ENCODE assay signal across 8 cellular contexts in the genomic region with DNA sequence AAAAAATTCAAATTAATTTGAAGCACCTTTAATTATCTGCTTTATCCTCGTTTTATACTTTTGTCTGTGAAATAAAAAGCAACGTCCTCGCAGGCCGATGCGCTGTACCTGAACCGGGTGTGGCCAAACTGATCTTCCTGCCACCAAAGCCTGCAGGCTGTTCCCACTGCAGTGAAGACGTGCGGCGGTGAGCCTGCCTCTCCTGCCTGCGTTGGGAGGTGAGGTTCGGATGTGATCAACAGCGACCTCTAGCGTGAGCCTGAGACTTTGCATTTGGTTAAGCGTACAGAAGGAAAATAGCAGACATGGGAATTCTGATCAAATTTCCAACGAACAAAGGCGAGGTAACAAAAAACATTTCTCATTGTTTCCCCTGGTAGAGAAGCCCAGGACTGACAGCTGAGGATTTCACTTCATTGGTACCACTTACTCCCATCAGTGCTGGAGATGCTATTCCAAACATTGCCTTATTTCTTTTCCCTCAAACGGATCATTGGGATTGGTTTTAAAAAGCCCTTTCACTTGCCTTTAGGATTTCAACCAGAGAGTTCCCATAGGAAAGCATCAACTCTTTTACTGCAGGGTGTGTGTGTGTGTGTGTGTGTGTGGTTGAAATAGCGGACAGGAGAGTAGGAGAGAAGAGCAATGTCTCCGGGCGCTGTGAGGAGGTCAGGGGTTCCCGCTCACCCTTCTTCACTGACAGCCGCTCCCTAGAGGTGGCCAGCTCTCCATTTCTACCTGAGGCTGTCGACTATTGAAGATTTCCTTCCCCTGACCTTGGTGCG. TPM values are rescaled to one million over a fixed set of nuclear protein-coding genes. Genes with fewer than 3 reads are reported as not detected.
DNase-seq lines count a peak whose midpoint lies in the region; ATAC-seq and TF ChIP-seq lines count a peak whose summit lies in the region.

No MANE protein-coding gene starts in this region.

- no peak overlapping the region for H3K27ac ChIP-seq in OCI-LY3 (ENCODE audit: low read length)

- DNase-seq in BJ (ENCODE audit: low read depth), result no peak
- peak; percentile 71 for DNase-seq in Jurkat, Clone E6-1 (ENCODE audit: low read depth, low spot score)
- DNase-seq in activated T-cell treated with anti-CD3 and anti-CD28 coated beads for 1 hour (ENCODE audit: low read depth), result peak; percentile 69
- DNase-seq in epithelial cell of proximal tubule (ENCODE audit: low read depth), result no peak
- DNase-seq in naive B cell, result peak; percentile 59
- peak; percentile 58 for DNase-seq in stimulated activated naive B cell treated with anti-CD40 and anti-IgM and Interleukin-4, amounts not matched to agents 10 μg/mL and 1 μg/mL and 100 μg/mL, for 72 hours

- no peak overlapping the region for H2AFZ ChIP-seq in OCI-LY3 (ENCODE audit: low read depth, low read length)

- ATAC-seq in GM19351 (IDR thresholded peaks at IDR 0.05; ENCODE audit: unreplicated experiment) (peak; percentile 65), naive B cell (ENCODE audit: low read depth in 2 of 2) (peak; percentile 86 to 91)
- peak; percentile 80 to 88 for ATAC-seq in stimulated activated naive B cell treated with anti-CD40 and anti-IgM and Interleukin-4, amounts not matched to agents 10 μg/mL and 1 μg/mL and 100 μg/mL, for 72 hours (replicated peaks)

- no peak overlapping the region for H3K4me3 ChIP-seq in BJ (ENCODE audit: low read depth, low read length)
- no peak overlapping the region; the same call in 1 of the 2 replicates for H3K4me3 ChIP-seq in Jurkat, Clone E6-1 (ENCODE audit: low read length)
- H3K4me3 ChIP-seq in OCI-LY3 (ENCODE audit: low read length), result peak overlapping the region; percentile 35; the same call in 1 of the 2 replicates
- H3K4me3 ChIP-seq in epithelial cell of proximal tubule (ENCODE audit: low read depth, low read length), result no peak overlapping the region

- H3K4me1 ChIP-seq in OCI-LY3 (ENCODE audit: low read length), result no peaks in the 10 kb centered on the region

- no peaks in the 10 kb centered on the region for H4K20me1 ChIP-seq in OCI-LY3 (ENCODE audit: insufficient read depth, low read length)

- no peak overlapping the region for H3K9ac ChIP-seq in OCI-LY3 (ENCODE audit: low read length)

- H3K9me3 ChIP-seq in OCI-LY3 (ENCODE audit: insufficient read depth, low read length), result no peaks in the 10 kb centered on the region

- POLR2A ChIA-PET in BJ (lab: Charles Lee), result no interaction called here

- H3K27me3 Mint-ChIP-seq in naive B cell, result peaks cover 18 to 30% (median 27%) of the 10 kb centered on the region in 3 donors
- H3K27me3 Mint-ChIP-seq in stimulated activated naive B cell treated with anti-CD40 and anti-IgM and Interleukin-4, amounts not matched to agents 10 μg/mL and 1 μg/mL and 100 μg/mL, for 72 hours, result peaks cover 4 to 12% of the 10 kb centered on the region in 2 donors

- no peaks in the 10 kb centered on the region for H3K9me3 Mint-ChIP-seq in naive B cell
- H3K9me3 Mint-ChIP-seq in stimulated activated naive B cell treated with anti-CD40 and anti-IgM and Interleukin-4, amounts not matched to agents 10 μg/mL and 1 μg/mL and 100 μg/mL, for 72 hours, result no peaks in the 10 kb centered on the region

- TF ChIP-seq CTCF in BJ (IDR thresholded peaks at IDR 0.05; ENCODE audit: insufficient read depth, low read depth, low read length) (peak; percentile 86), OCI-LY3 (IDR thresholded peaks at IDR 0.05; ENCODE audit: low read depth, low read length) (peak; percentile 77), epithelial cell of proximal tubule (conservative IDR thresholded peaks at IDR 0.05; ENCODE audit: low read depth, low read length) (peak; percentile 95)

- H3K79me2 ChIP-seq in OCI-LY3 (ENCODE audit: low read length), result no peaks in the 10 kb centered on the region

- H3K27me3 ChIP-seq in BJ (ENCODE audit: control insufficient read depth, insufficient read depth, low read length) (no peaks in the 10 kb centered on the region), OCI-LY3 (ENCODE audit: low read depth, low read length) (peaks cover 40% of the 10 kb centered on the region)

- H3K4me2 ChIP-seq in OCI-LY3 (ENCODE audit: low read length), result peak overlapping the region; percentile 48

- no peaks in the 10 kb centered on the region for H3K36me3 Mint-ChIP-seq in naive B cell
- no peaks in the 10 kb centered on the region for H3K36me3 Mint-ChIP-seq in stimulated activated naive B cell treated with anti-CD40 and anti-IgM and Interleukin-4, amounts not matched to agents 10 μg/mL and 1 μg/mL and 100 μg/mL, for 72 hours

- H3K4me1 Mint-ChIP-seq in naive B cell, result peaks cover 0 to 9% (median 5%) of the 10 kb centered on the region in 3 donors
- peaks cover 15 to 18% of the 10 kb centered on the region in 2 donors for H3K4me1 Mint-ChIP-seq in stimulated activated naive B cell treated with anti-CD40 and anti-IgM and Interleukin-4, amounts not matched to agents 10 μg/mL and 1 μg/mL and 100 μg/mL, for 72 hours

- CTCF ChIA-PET in BJ (lab: Yijun Ruan, JAX), result interaction anchor here (0.6 to 3.8 kb wide), 16 partner anchors 10 to 288 kb away, joined by 3 to 42 read pairs (median 5); a partner anchor contains a TSS

- H3K27ac Mint-ChIP-seq in naive B cell, result peak overlapping the region in 1 of 6 donors; percentile 5
- H3K27ac Mint-ChIP-seq in stimulated activated naive B cell treated with anti-CD40 and anti-IgM and Interleukin-4, amounts not matched to agents 10 μg/mL and 1 μg/mL and 100 μg/mL, for 72 hours, result no peak overlapping the region

- H3K36me3 ChIP-seq in BJ (ENCODE audit: control insufficient read depth, insufficient read depth, low read length) (no peaks in the 10 kb centered on the region), OCI-LY3 (replicated peaks; ENCODE audit: low read depth, low read length) (no peaks in the 10 kb centered on the region)

- H3K4me3 Mint-ChIP-seq in naive B cell, result peak overlapping the region in 4 of 8 donors; percentile 14 to 72 (median 54)
- H3K4me3 Mint-ChIP-seq in stimulated activated naive B cell treated with anti-CD40 and anti-IgM and Interleukin-4, amounts not matched to agents 10 μg/mL and 1 μg/mL and 100 μg/mL, for 72 hours, result peak overlapping the region in 1 of 2 donors; percentile 69

RNA-seq across cellular contexts. Expression of a gene that starts 56.6 kb away (rescaled TPM):
- 0.07 TPM in 1 of 2 replicates, not detected in the other for polyA plus RNA-seq in BJ (2011; rRNA removed)
- not detected in 2 replicates for polyA minus RNA-seq in BJ (2011; rRNA and poly(A)+ RNA removed)
- 0.48 TPM for polyA plus RNA-seq in Jurkat, Clone E6-1 (2012; ENCODE audit: insufficient read depth, insufficient read length)
- 0.58 and 1.4 TPM in 2 replicates for total RNA-seq in epithelial cell of proximal tubule
- polyA plus RNA-seq in naive B cell (ENCODE audit: low read depth in 6 of 6), result under 1 TPM in 2 of 6 donors, not detected in 4; 0.11 to 0.15 TPM

Comparison
In these comparisons a context has a peak if more than half of its experiments do, and no peak if none do; other contexts are left out.
1. DNase-seq: peak in Jurkat, Clone E6-1 (single experiment), activated T-cell treated with anti-CD3 and anti-CD28 coated beads for 1 hour (single experiment), naive B cell (single experiment) and stimulated activated naive B cell treated with anti-CD40 and anti-IgM and Interleukin-4, amounts not matched to agents 10 μg/mL and 1 μg/mL and 100 μg/mL, for 72 hours (single experiment); none in BJ (single experiment) and epithelial cell of proximal tubule (single experiment).
2. Peak in every context shown above with its lines, with median percentiles within 50 percentile points of each other: CTCF ChIP-seq and ATAC-seq.